Comparison of ENCODE assay signal across 27 cellular contexts in the genomic region with DNA sequence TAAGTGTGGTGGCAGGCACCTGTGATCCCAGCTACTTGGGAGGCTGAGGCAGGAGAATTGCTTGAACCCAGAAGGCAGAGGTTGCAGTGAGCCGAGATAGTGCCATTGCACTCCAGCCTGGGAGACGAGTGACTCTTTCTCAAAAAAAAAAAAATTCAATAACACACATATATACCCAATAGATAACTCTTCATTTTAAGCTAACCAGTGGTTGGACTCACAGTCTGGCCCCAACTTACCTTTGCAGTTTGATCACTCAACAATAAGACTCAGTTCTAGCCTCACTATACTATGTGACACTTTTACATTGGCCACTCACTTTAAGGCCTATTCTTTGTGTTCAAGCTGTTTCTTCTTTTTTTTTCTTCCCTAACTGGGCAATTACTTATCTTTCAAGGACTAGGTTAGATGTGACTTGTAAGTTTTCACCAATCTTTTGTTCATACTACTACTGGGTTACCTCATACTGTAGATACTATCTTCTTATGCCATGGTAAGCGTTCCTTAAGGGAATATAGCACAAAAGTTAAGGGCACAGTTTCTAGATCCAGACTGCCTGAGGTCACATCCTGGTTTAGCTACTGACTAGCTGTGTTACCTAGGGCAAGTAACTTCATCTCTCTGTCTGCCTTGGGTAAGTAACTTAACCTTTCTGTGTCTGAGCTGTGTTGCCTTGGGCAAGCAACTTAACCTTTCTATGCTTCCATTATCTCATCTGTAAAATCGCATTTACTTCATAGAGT. TPM values are rescaled to one million over a fixed set of nuclear protein-coding genes. Genes with fewer than 3 reads are reported as not detected.
A peak's percentile ranks its signal among the peaks of the same experiment; 100 is the strongest.
DNase-seq lines count a peak whose midpoint lies in the region; ATAC-seq and TF ChIP-seq lines count a peak whose summit lies in the region.
"Had no signal": no experiment of that assay in that cellular context is flagged by ENCODE, and none has a peak within 500 bp of the region (broad histone marks: within the 10 kb centered on the region; RNA-seq: fewer than 3 reads in every experiment).

No MANE protein-coding gene starts in this region.

- no peak overlapping the region for H2BK120ac ChIP-seq in mesendoderm (ENCODE audit: low read depth, low read length)

- H3F3A ChIP-seq in neural progenitor cell (ENCODE audit: low read depth) = peaks cover 48% of the 10 kb centered on the region

- no peaks in the 10 kb centered on the region for H3K9me3 Mint-ChIP-seq in activated T-cell treated with anti-CD3 and anti-CD28 coated beads, Interleukin-2, amount 50 U/mL, for 24 hours
- no peaks in the 10 kb centered on the region for H3K9me3 Mint-ChIP-seq in activated T-cell treated with anti-CD3 and anti-CD28 coated beads, Interleukin-2, amount 50 U/mL, for 72 hours
- H3K9me3 Mint-ChIP-seq in activated CD8-positive, alpha-beta T cell treated with anti-CD3 and anti-CD28 coated beads for 36 hours = no peaks in the 10 kb centered on the region
- H3K9me3 Mint-ChIP-seq in neural progenitor cell = peaks cover 3% of the 10 kb centered on the region
- H3K9me3 Mint-ChIP-seq: activated naive CD4-positive, alpha-beta T cell treated with anti-CD3 and anti-CD28 coated beads, Interleukin-2, amount 50 U/mL, for 24 hours; CD4-positive, alpha-beta T cell; effector memory CD8-positive, alpha-beta T cell; natural killer cell treated with Interleukin-12 subunit alpha and Interleukin-12 subunit beta and Interleukin-15 and Interleukin-18, amount 100 ng/mL, for 72 hours had no signal

- H3K4me3 Mint-ChIP-seq in activated T-cell treated with anti-CD3 and anti-CD28 coated beads, Interleukin-2, amount 50 U/mL, for 24 hours = no peak overlapping the region
- no peak overlapping the region for H3K4me3 Mint-ChIP-seq in activated T-cell treated with anti-CD3 and anti-CD28 coated beads, Interleukin-2, amount 50 U/mL, for 72 hours
- no peak overlapping the region for H3K4me3 Mint-ChIP-seq in activated CD8-positive, alpha-beta T cell treated with anti-CD3 and anti-CD28 coated beads for 36 hours
- H3K4me3 Mint-ChIP-seq in neural progenitor cell = no peak overlapping the region
- H3K4me3 Mint-ChIP-seq: activated naive CD4-positive, alpha-beta T cell treated with anti-CD3 and anti-CD28 coated beads, Interleukin-2, amount 50 U/mL, for 24 hours; CD4-positive, alpha-beta T cell; effector memory CD8-positive, alpha-beta T cell; natural killer cell treated with Interleukin-12 subunit alpha and Interleukin-12 subunit beta and Interleukin-15 and Interleukin-18, amount 100 ng/mL, for 72 hours had no signal

- H3K36me3 ChIP-seq in neural progenitor cell (no peaks in the 10 kb centered on the region), right atrium auricular region (peaks cover 45% of the 10 kb centered on the region), mesendoderm (ENCODE audit: control insufficient read depth, insufficient read depth, low read length) (peaks cover 2% of the 10 kb centered on the region)

- peak overlapping the region; percentile 23 for H3K27ac Mint-ChIP-seq in activated T-cell treated with anti-CD3 and anti-CD28 coated beads, Interleukin-2, amount 50 U/mL, for 24 hours
- no peak overlapping the region for H3K27ac Mint-ChIP-seq in activated T-cell treated with anti-CD3 and anti-CD28 coated beads, Interleukin-2, amount 50 U/mL, for 72 hours
- H3K27ac Mint-ChIP-seq in activated CD8-positive, alpha-beta T cell treated with anti-CD3 and anti-CD28 coated beads for 36 hours = peak overlapping the region; percentile 21
- peak overlapping the region; percentile 26 for H3K27ac Mint-ChIP-seq in neural progenitor cell
- H3K27ac Mint-ChIP-seq: activated naive CD4-positive, alpha-beta T cell treated with anti-CD3 and anti-CD28 coated beads, Interleukin-2, amount 50 U/mL, for 24 hours; CD4-positive, alpha-beta T cell; natural killer cell treated with Interleukin-12 subunit alpha and Interleukin-12 subunit beta and Interleukin-15 and Interleukin-18, amount 100 ng/mL, for 72 hours had no signal

- no peak overlapping the region for H4K5ac ChIP-seq in mesendoderm (ENCODE audit: low read length)

- peaks cover 3% of the 10 kb centered on the region for H4K20me1 ChIP-seq in neural progenitor cell (ENCODE audit: low read depth)

- H3K79me1 ChIP-seq in mesendoderm (ENCODE audit: low read length) = no peaks in the 10 kb centered on the region

- peaks cover 24% of the 10 kb centered on the region for H3K4me1 Mint-ChIP-seq in activated T-cell treated with anti-CD3 and anti-CD28 coated beads, Interleukin-2, amount 50 U/mL, for 24 hours (ENCODE audit: low read depth)
- peaks cover 30% of the 10 kb centered on the region for H3K4me1 Mint-ChIP-seq in activated T-cell treated with anti-CD3 and anti-CD28 coated beads, Interleukin-2, amount 50 U/mL, for 72 hours (ENCODE audit: low read depth)
- H3K4me1 Mint-ChIP-seq in activated CD8-positive, alpha-beta T cell treated with anti-CD3 and anti-CD28 coated beads for 36 hours (ENCODE audit: low read depth) = peaks cover 10% of the 10 kb centered on the region
- peaks cover 7% of the 10 kb centered on the region for H3K4me1 Mint-ChIP-seq in neural progenitor cell

- H3K4me1 ChIP-seq in neural progenitor cell (no peaks in the 10 kb centered on the region), right atrium auricular region (peaks cover 0 to 6% of the 10 kb centered on the region in 2 donors), mesendoderm (ENCODE audit: control insufficient read depth, low read depth, low read length) (no peaks in the 10 kb centered on the region)
- H3K4me1 ChIP-seq: colonic mucosa, foreskin keratinocyte had no signal

- no peak overlapping the region for H2BK15ac ChIP-seq in mesendoderm (replicated peaks; ENCODE audit: low read depth)

- peaks cover 24% of the 10 kb centered on the region for H3K79me2 ChIP-seq in neural progenitor cell (ENCODE audit: low read depth)
- peaks cover 3% of the 10 kb centered on the region for H3K79me2 ChIP-seq in mesendoderm (ENCODE audit: control insufficient read depth, insufficient read depth, low read length)

- no peaks in the 10 kb centered on the region for H3K27me3 Mint-ChIP-seq in activated T-cell treated with anti-CD3 and anti-CD28 coated beads, Interleukin-2, amount 50 U/mL, for 24 hours
- no peaks in the 10 kb centered on the region for H3K27me3 Mint-ChIP-seq in activated T-cell treated with anti-CD3 and anti-CD28 coated beads, Interleukin-2, amount 50 U/mL, for 72 hours (ENCODE audit: low read depth)
- no peaks in the 10 kb centered on the region for H3K27me3 Mint-ChIP-seq in activated CD8-positive, alpha-beta T cell treated with anti-CD3 and anti-CD28 coated beads for 36 hours
- H3K27me3 Mint-ChIP-seq in neural progenitor cell (ENCODE audit: insufficient read depth, low read depth) = no peaks in the 10 kb centered on the region
- H3K27me3 Mint-ChIP-seq: activated naive CD4-positive, alpha-beta T cell treated with anti-CD3 and anti-CD28 coated beads, Interleukin-2, amount 50 U/mL, for 24 hours; CD4-positive, alpha-beta T cell; effector memory CD8-positive, alpha-beta T cell; natural killer cell treated with Interleukin-12 subunit alpha and Interleukin-12 subunit beta and Interleukin-15 and Interleukin-18, amount 100 ng/mL, for 72 hours had no signal

- no peak overlapping the region for H3K27ac ChIP-seq in neural progenitor cell
- H3K27ac ChIP-seq in right atrium auricular region = no peak overlapping the region
- H3K27ac ChIP-seq in mesendoderm (ENCODE audit: low read depth, low read length) = no peak overlapping the region
- H3K27ac ChIP-seq: A549, ascending aorta, cardiac muscle cell, colonic mucosa, esophagus muscularis mucosa, foreskin keratinocyte, heart left ventricle, lower lobe of right lung, pancreas, spleen had no signal

- intact Hi-C loops in activated CD8-positive, alpha-beta T cell treated with anti-CD3 and anti-CD28 coated beads for 36 hours (cut with micrococcal nuclease) = no loop called here

- H3K27me3 ChIP-seq in neural progenitor cell (no peaks in the 10 kb centered on the region), right atrium auricular region (no peaks in the 10 kb centered on the region), mesendoderm (ENCODE audit: insufficient read depth, low read length, poor library complexity) (no peaks in the 10 kb centered on the region)
- H3K27me3 ChIP-seq: ascending aorta, cardiac muscle cell, colonic mucosa, esophagus muscularis mucosa, foreskin keratinocyte, heart left ventricle, pancreas, spleen had no signal

- no peak overlapping the region for H3K4ac ChIP-seq in mesendoderm (ENCODE audit: low read depth, low read length)

- DNase-seq in activated T-cell treated with anti-CD3 and anti-CD28 coated beads, Interleukin-2, amount 50 U/mL, for 24 hours = no peak
- DNase-seq in activated T-cell treated with anti-CD3 and anti-CD28 coated beads, Interleukin-2, amount 50 U/mL, for 72 hours = no peak
- no peak for DNase-seq in activated CD8-positive, alpha-beta T cell treated with anti-CD3 and anti-CD28 coated beads for 36 hours
- DNase-seq in neural progenitor cell (ENCODE audit: low spot score) (no peak), right atrium auricular region (ENCODE audit: low spot score) (no peak), mesendoderm (no peak)
- DNase-seq: AML-193; CD4-positive, alpha-beta T cell; colonic mucosa; effector memory CD8-positive, alpha-beta T cell; foreskin keratinocyte; heart left ventricle; Karpas-422; lower lobe of right lung; mucosa of descending colon; NCI-H146; NCI-H446; pancreas; spleen; T-helper 2 cell; trophoblast cell had no signal

- H3K56ac ChIP-seq in mesendoderm (ENCODE audit: low read length) = no peak overlapping the region

- no peak overlapping the region for H2AK5ac ChIP-seq in mesendoderm (ENCODE audit: low read length)

- no peak overlapping the region for H2BK5ac ChIP-seq in mesendoderm (ENCODE audit: low read length)

- H3K36me3 Mint-ChIP-seq in activated T-cell treated with anti-CD3 and anti-CD28 coated beads, Interleukin-2, amount 50 U/mL, for 24 hours (ENCODE audit: low read depth) = peaks cover 73% of the 10 kb centered on the region
- H3K36me3 Mint-ChIP-seq in activated T-cell treated with anti-CD3 and anti-CD28 coated beads, Interleukin-2, amount 50 U/mL, for 72 hours (ENCODE audit: insufficient read depth in 2 of 2) = peaks cover 2 to 12% of the 10 kb centered on the region in 2 donors
- H3K36me3 Mint-ChIP-seq in activated CD8-positive, alpha-beta T cell treated with anti-CD3 and anti-CD28 coated beads for 36 hours (ENCODE audit: low read depth) = peaks cover 24% of the 10 kb centered on the region
- H3K36me3 Mint-ChIP-seq in neural progenitor cell = peaks cover 24% of the 10 kb centered on the region

- WGBS in mesendoderm (ENCODE audit: extremely low coverage, insufficient coverage, low lambda C conversion rate) = no CpG with 5 or more reads among the region's 4 CpGs

- H3K9ac ChIP-seq in neural progenitor cell (no peak overlapping the region), mesendoderm (ENCODE audit: low read length) (no peak overlapping the region)

- H3K18ac ChIP-seq in mesendoderm (ENCODE audit: low read length) = no peak overlapping the region

- no peak overlapping the region for H3K23ac ChIP-seq in mesendoderm (ENCODE audit: low read length)

- H4K8ac ChIP-seq in mesendoderm (ENCODE audit: low read depth, low read length) = no peak overlapping the region

- no peak for TF ChIP-seq CTCF in activated CD8-positive, alpha-beta T cell treated with anti-CD3 and anti-CD28 coated beads for 36 hours (IDR thresholded peaks at IDR 0.05)
- TF ChIP-seq CTCF in neural progenitor cell (IDR thresholded peaks at IDR 0.05) = no peak
- TF ChIP-seq CTCF in right atrium auricular region (IDR thresholded peaks at IDR 0.05) = no peak

- no peak overlapping the region for H3K4me2 ChIP-seq in neural progenitor cell
- H3K4me2 ChIP-seq in mesendoderm (ENCODE audit: low read length) = no peak overlapping the region
- H3K4me2 ChIP-seq: A549 had no signal

- H3K9me3 ChIP-seq in neural progenitor cell (ENCODE audit: low read depth) (no peaks in the 10 kb centered on the region), right atrium auricular region (no peaks in the 10 kb centered on the region)
- H3K9me3 ChIP-seq: A549, ascending aorta, colonic mucosa, esophagus muscularis mucosa, heart left ventricle, lower lobe of right lung, mucosa of descending colon, pancreas, spleen had no signal

- POLR2A ChIA-PET in activated CD8-positive, alpha-beta T cell treated with anti-CD3 and anti-CD28 coated beads for 36 hours (lab: Charles Lee) = interaction anchor here (0.9 to 2.1 kb wide), 2 partner anchors 9 to 11 kb away, joined by 5 to 9 read pairs; no protein-coding TSS in a partner anchor

- H2AFZ ChIP-seq in neural progenitor cell (replicated peaks) = no peak overlapping the region

- CTCF ChIA-PET in activated CD8-positive, alpha-beta T cell treated with anti-CD3 and anti-CD28 coated beads for 36 hours (lab: Charles Lee) = interaction anchor here (1.1 to 1.2 kb wide), 2 partner anchors 60 to 62 kb away, joined by 3 to 4 read pairs; no protein-coding TSS in a partner anchor

- no peak for ATAC-seq in activated T-cell treated with anti-CD3 and anti-CD28 coated beads, Interleukin-2, amount 50 U/mL, for 72 hours (replicated peaks in 1 of 2)
- no peak for ATAC-seq in activated CD8-positive, alpha-beta T cell treated with anti-CD3 and anti-CD28 coated beads for 36 hours
- ATAC-seq: A549; effector memory CD8-positive, alpha-beta T cell; foreskin keratinocyte; heart left ventricle; lower lobe of right lung; mucosa of descending colon; natural killer cell treated with Interleukin-12 subunit alpha and Interleukin-12 subunit beta and Interleukin-15 and Interleukin-18, amount 100 ng/mL, for 72 hours had no signal

- no peak overlapping the region for H3K4me3 ChIP-seq in neural progenitor cell
- H3K4me3 ChIP-seq in right atrium auricular region = no peak overlapping the region
- no peak overlapping the region for H3K4me3 ChIP-seq in mesendoderm (ENCODE audit: low read length)
- H3K4me3 ChIP-seq: A549, ascending aorta, cardiac muscle cell, colonic mucosa, esophagus muscularis mucosa, heart left ventricle, lower lobe of right lung, mucosa of descending colon, pancreas, spleen had no signal

RNA-seq across cellular contexts. Expression of a gene that starts 6.3 kb away (rescaled TPM):
- total RNA-seq in activated T-cell treated with anti-CD3 and anti-CD28 coated beads, Interleukin-2, amount 50 U/mL, for 72 hours = 10 to 100 TPM; 56.6 to 58.7 TPM
- 10 to 100 TPM; 57.6 to 63.6 TPM for total RNA-seq in activated CD8-positive, alpha-beta T cell treated with anti-CD3 and anti-CD28 coated beads for 36 hours
- total RNA-seq in neural progenitor cell (ENCODE audit: low replicate concordance) (57.3 and 73.9 TPM in 2 replicates), right atrium auricular region (10 to 100 TPM; 19.1 to 19.7 TPM)
- polyA plus RNA-seq in mesendoderm (2013, experiment 1 of 2) = 75.2 TPM
- polyA plus RNA-seq in mesendoderm (2013, experiment 2 of 2) = 68.8 TPM

RNA-seq across cellular contexts. Expression of a gene that starts 7.3 kb away (rescaled TPM):
- 10 to 100 TPM; 30.0 to 42.7 TPM for total RNA-seq in activated T-cell treated with anti-CD3 and anti-CD28 coated beads, Interleukin-2, amount 50 U/mL, for 72 hours
- 10 to 100 TPM; 29.2 to 30.4 TPM for total RNA-seq in activated CD8-positive, alpha-beta T cell treated with anti-CD3 and anti-CD28 coated beads for 36 hours
- 25.5 and 38.2 TPM in 2 replicates for total RNA-seq in neural progenitor cell (ENCODE audit: low replicate concordance)
- total RNA-seq in right atrium auricular region = 10 to 100 TPM; 27.1 to 36.3 TPM
- 44.6 TPM for polyA plus RNA-seq in mesendoderm (2013, experiment 1 of 2)
- polyA plus RNA-seq in mesendoderm (2013, experiment 2 of 2) = 45.3 TPM

RNA-seq across cellular contexts. Expression of a gene that starts 7.6 kb away (rescaled TPM):
- 10 to 100 TPM; 66.1 to 70.7 TPM for total RNA-seq in activated T-cell treated with anti-CD3 and anti-CD28 coated beads, Interleukin-2, amount 50 U/mL, for 72 hours
- 10 to 100 TPM; 74.5 to 82.3 TPM for total RNA-seq in activated CD8-positive, alpha-beta T cell treated with anti-CD3 and anti-CD28 coated beads for 36 hours
- 65.2 and 92.6 TPM in 2 replicates for total RNA-seq in neural progenitor cell (ENCODE audit: low replicate concordance)
- 10 to 100 TPM; 66.0 to 69.3 TPM for total RNA-seq in right atrium auricular region
- polyA plus RNA-seq in mesendoderm (2013, experiment 1 of 2) = 26.0 TPM
- polyA plus RNA-seq in mesendoderm (2013, experiment 2 of 2) = 24.0 TPM

RNA-seq across cellular contexts. Expression of a gene that starts 17.7 kb away (rescaled TPM):
- total RNA-seq in activated T-cell treated with anti-CD3 and anti-CD28 coated beads, Interleukin-2, amount 50 U/mL, for 72 hours = 10 to 100 TPM; 15.7 to 15.9 TPM
- total RNA-seq in activated CD8-positive, alpha-beta T cell treated with anti-CD3 and anti-CD28 coated beads for 36 hours = 1 to 10 TPM; 6.8 to 7.2 TPM
- total RNA-seq in neural progenitor cell (ENCODE audit: low replicate concordance) (6.1 and 23.2 TPM in 2 replicates), right atrium auricular region (1 to 10 TPM; 4.7 to 6.2 TPM)
- polyA plus RNA-seq in mesendoderm (2013, experiment 1 of 2) = 12.7 TPM
- 11.8 TPM for polyA plus RNA-seq in mesendoderm (2013, experiment 2 of 2)

RNA-seq across cellular contexts. Expression of a gene that starts 40.0 kb away (rescaled TPM):
- 10 to 100 TPM; 73.2 to 93.0 TPM for total RNA-seq in activated T-cell treated with anti-CD3 and anti-CD28 coated beads, Interleukin-2, amount 50 U/mL, for 72 hours
- 10 to 100 TPM; 72.3 to 85.1 TPM for total RNA-seq in activated CD8-positive, alpha-beta T cell treated with anti-CD3 and anti-CD28 coated beads for 36 hours
- 71.4 and 78.0 TPM in 2 replicates for total RNA-seq in neural progenitor cell (ENCODE audit: low replicate concordance)
- total RNA-seq in right atrium auricular region = 10 to 100 TPM; 73.9 to 74.3 TPM
- polyA plus RNA-seq in mesendoderm (2013, experiment 1 of 2) = 84.5 TPM
- polyA plus RNA-seq in mesendoderm (2013, experiment 2 of 2) = 84.1 TPM
